In genomic region chrX:66162331-66162822, GRCh38 we compare ENCODE assay signal across 1 cellular context.
TF ChIP-seq lines count a peak whose summit lies in the region.

No MANE protein-coding gene starts in this region.

TF ChIP-seq in K562, 482 proteins besides CTCF, POLR2A, EP300 and RAD21 (continued from another document):
- TF ChIP-seq TBL1XR1 (IDR thresholded peaks at IDR 0.05; ENCODE audit: low read length in 2 of 2) (peak; percentile 29 to 71; a peak in 2 of 4 replicates), PKNOX1 (IDR thresholded peaks at IDR 0.05) (peak; percentile 54), MTA2 (IDR thresholded peaks at IDR 0.05; ENCODE audit: low read depth) (peak; percentile 88), SOX6 (IDR thresholded peaks at IDR 0.05) (peak; percentile 86), ATF3 (IDR thresholded peaks at IDR 0.05) (peak; percentile 76), ATF3 (CRISPR knock-in tag; conservative IDR thresholded peaks at IDR 0.05) (no peak), XRCC5 (IDR thresholded peaks at IDR 0.05; ENCODE audit: low read depth, low read length) (no peak), PHF8 (IDR thresholded peaks at IDR 0.05; ENCODE audit: borderline replicate concordance, low read length) (peak; percentile 28; the same call in 1 of the 2 replicates), KDM5B (IDR thresholded peaks at IDR 0.05; ENCODE audit: insufficient replicate concordance, low read depth, low read length) (peak; percentile 81), ARNT (IDR thresholded peaks at IDR 0.05) (peak in 1 of 2 experiments; percentile 45; a peak in 1 of 4 replicates), HDGF (IDR thresholded peaks at IDR 0.05) (no peak), SP1 (CRISPR knock-in tag; IDR thresholded peaks at IDR 0.05) (peak; percentile 49; the same call in 1 of the 2 replicates), FOXK2 (conservative IDR thresholded peaks at IDR 0.05 in 1 of 2, IDR thresholded peaks at IDR 0.05 in 1 of 2; ENCODE audit: low read depth in 2 of 2) (peak; percentile 85 to 87), GATA2 (CRISPR knock-in tag; IDR thresholded peaks at IDR 0.05) (peak; percentile 84), ZNF707 (CRISPR knock-in tag; conservative IDR thresholded peaks at IDR 0.05) (no peak), SMARCB1 (IDR thresholded peaks at IDR 0.05; ENCODE audit: insufficient read length, low read depth) (peak; percentile 78), YBX1 (IDR thresholded peaks at IDR 0.05) (no peak), CC2D1A (IDR thresholded peaks at IDR 0.05) (peak; percentile 19; the same call in 1 of the 2 replicates), TEAD4 (IDR thresholded peaks at IDR 0.05; ENCODE audit: low read length) (peak; percentile 92), TEAD4 (CRISPR knock-in tag; IDR thresholded peaks at IDR 0.05; ENCODE audit: borderline replicate concordance) (no peak), ZFPM2 (CRISPR knock-in tag; IDR thresholded peaks at IDR 0.05) (no peak), MXI1 (IDR thresholded peaks at IDR 0.05; ENCODE audit: low read depth, low read length) (peak; percentile 30; the same call in 1 of the 2 replicates), KLF16 (IDR thresholded peaks at IDR 0.05) (peak; percentile 81), NRF1 (conservative IDR thresholded peaks at IDR 0.05 in 1 of 2, IDR thresholded peaks at IDR 0.05 in 1 of 2) (peak; percentile 44 to 47; a peak in 2 of 4 replicates), FOXA3 (CRISPR knock-in tag; conservative IDR thresholded peaks at IDR 0.05 in 1 of 2, IDR thresholded peaks at IDR 0.05 in 1 of 2) (peak; percentile 62 to 78; a peak in 3 of 4 replicates), NFIC (IDR thresholded peaks at IDR 0.05) (peak; percentile 72), POLR2AphosphoS5 (IDR thresholded peaks at IDR 0.05; ENCODE audit: control insufficient read depth, insufficient read depth, low read depth, low read length) (peak; percentile 86), JUND (IDR thresholded peaks at IDR 0.05; ENCODE audit: borderline replicate concordance, low read depth, low read length) (peak; percentile 83), JUND (tag; IDR thresholded peaks at IDR 0.05; ENCODE audit: borderline replicate concordance, low read depth, low read length) (peak; percentile 84)
